ENCODE assay signal across 1 cellular context in the genomic region with DNA sequence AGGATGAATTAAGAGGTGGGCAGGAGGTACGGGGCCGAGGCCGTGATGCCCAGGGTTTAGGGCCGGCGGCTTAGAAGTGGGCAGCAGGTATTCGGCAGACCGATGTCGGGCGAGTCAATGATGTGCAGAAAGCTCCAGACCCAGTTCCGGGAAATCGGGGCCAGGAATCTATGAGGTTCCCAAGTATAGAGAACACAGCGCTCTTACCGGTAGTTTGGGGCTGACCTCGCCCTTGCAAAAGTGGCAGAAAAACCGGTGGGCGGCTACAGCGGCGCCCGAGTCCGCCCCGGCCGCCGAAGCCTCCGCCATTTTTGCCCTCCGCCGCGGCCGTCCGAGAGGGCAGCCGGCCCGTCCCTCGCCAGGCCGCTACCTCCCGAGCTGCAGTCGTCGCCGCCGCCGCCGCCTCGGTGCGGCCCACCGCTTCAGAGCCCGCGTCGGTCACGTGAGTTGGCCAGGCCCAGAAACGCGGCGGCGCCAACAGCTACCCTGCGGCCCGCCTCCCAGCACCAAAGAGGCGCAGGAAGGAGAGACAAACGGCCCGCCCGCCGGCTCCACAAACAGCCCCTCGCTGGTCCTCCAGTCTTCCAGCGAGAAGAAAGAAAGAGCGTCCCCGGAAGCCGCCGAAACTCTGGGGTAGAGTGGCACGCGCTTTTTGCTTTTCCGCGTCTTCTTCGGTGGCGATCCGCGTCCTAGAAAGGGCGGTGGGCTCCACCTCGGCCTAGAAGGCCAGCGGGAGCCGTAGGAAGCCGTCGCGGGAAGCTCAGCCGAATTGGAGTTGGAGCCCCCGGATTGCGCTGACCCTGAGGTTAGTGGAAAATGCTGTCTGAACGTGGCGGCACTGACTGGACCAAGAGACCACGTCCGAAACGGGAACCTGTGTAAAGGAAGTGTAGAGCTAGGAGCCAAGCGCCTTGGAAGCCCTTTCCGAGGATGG.
A peak's percentile ranks its signal among the peaks of the same experiment; 100 is the strongest.
TF ChIP-seq lines count a peak whose summit lies in the region.

A gene with protein sequence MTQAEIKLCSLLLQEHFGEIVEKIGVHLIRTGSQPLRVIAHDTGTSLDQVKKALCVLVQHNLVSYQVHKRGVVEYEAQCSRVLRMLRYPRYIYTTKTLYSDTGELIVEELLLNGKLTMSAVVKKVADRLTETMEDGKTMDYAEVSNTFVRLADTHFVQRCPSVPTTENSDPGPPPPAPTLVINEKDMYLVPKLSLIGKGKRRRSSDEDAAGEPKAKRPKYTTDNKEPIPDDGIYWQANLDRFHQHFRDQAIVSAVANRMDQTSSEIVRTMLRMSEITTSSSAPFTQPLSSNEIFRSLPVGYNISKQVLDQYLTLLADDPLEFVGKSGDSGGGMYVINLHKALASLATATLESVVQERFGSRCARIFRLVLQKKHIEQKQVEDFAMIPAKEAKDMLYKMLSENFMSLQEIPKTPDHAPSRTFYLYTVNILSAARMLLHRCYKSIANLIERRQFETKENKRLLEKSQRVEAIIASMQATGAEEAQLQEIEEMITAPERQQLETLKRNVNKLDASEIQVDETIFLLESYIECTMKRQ (plus strand): TSS at position 636 of the 934 bp plus-strand sequence. CDS start 1,577 bp downstream, outside the sequence.
A gene (minus strand): TSS at position 531 of the 934 bp plus-strand sequence. CDS start 222 bp downstream, at position 309.

TF ChIP-seq in HepG2, 621 proteins besides CTCF, POLR2A, EP300 and RAD21 (continued from another document and continues in another):
- TF ChIP-seq, protein P1, sequence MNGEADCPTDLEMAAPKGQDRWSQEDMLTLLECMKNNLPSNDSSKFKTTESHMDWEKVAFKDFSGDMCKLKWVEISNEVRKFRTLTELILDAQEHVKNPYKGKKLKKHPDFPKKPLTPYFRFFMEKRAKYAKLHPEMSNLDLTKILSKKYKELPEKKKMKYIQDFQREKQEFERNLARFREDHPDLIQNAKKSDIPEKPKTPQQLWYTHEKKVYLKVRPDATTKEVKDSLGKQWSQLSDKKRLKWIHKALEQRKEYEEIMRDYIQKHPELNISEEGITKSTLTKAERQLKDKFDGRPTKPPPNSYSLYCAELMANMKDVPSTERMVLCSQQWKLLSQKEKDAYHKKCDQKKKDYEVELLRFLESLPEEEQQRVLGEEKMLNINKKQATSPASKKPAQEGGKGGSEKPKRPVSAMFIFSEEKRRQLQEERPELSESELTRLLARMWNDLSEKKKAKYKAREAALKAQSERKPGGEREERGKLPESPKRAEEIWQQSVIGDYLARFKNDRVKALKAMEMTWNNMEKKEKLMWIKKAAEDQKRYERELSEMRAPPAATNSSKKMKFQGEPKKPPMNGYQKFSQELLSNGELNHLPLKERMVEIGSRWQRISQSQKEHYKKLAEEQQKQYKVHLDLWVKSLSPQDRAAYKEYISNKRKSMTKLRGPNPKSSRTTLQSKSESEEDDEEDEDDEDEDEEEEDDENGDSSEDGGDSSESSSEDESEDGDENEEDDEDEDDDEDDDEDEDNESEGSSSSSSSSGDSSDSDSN (CRISPR knock-in tag; IDR thresholded peaks at IDR 0.05): peak; percentile 97
- TF ChIP-seq STAG1 (CRISPR knock-in tag; IDR thresholded peaks at IDR 0.05): no peak; the same call in 1 of the 2 replicates
- TF ChIP-seq SMAD1 (CRISPR knock-in tag; IDR thresholded peaks at IDR 0.05; ENCODE audit: borderline replicate concordance, low read depth): no peak
- no peak for TF ChIP-seq SALL2 (CRISPR knock-in tag; IDR thresholded peaks at IDR 0.05)
- no peak; the same call in 1 of the 2 replicates for TF ChIP-seq CBX5 (CRISPR knock-in tag; IDR thresholded peaks at IDR 0.05; ENCODE audit: borderline replicate concordance)
- TF ChIP-seq, protein P2, sequence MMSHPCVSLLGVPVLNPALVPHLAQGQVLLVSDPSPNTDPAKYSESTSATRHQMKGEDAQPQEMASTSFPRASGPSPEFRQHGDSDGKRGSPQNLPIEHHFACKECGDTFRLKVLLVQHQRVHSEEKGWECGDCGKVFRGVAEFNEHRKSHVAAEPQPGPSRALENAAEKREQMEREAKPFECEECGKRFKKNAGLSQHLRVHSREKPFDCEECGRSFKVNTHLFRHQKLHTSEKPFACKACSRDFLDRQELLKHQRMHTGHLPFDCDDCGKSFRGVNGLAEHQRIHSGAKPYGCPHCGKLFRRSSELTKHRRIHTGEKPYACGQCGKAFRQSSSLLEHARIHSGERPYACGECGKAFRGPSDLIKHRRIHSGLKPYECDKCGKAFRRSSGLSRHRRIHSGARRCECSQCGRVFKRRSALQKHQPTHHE (CRISPR knock-in tag; IDR thresholded peaks at IDR 0.05; ENCODE audit: borderline replicate concordance): no peak; the same call in 1 of the 2 replicates
- TF ChIP-seq ZBTB3 (CRISPR knock-in tag; IDR thresholded peaks at IDR 0.05; ENCODE audit: borderline replicate concordance, low read depth): no peak
- peak; percentile 72 for TF ChIP-seq ZNF205 (CRISPR knock-in tag; IDR thresholded peaks at IDR 0.05)
- peak; percentile 91 for TF ChIP-seq ZNF564 (CRISPR knock-in tag; IDR thresholded peaks at IDR 0.05)
- TF ChIP-seq KDM1A (CRISPR knock-in tag; IDR thresholded peaks at IDR 0.05): no peak
- TF ChIP-seq ZNF333 (CRISPR knock-in tag; IDR thresholded peaks at IDR 0.05; ENCODE audit: borderline replicate concordance): no peak
- peak; percentile 72; the same call in 1 of the 2 replicates for TF ChIP-seq ELF3 (CRISPR knock-in tag; IDR thresholded peaks at IDR 0.05)
- no peak for TF ChIP-seq NFATC3 (CRISPR knock-in tag; IDR thresholded peaks at IDR 0.05)
- TF ChIP-seq PAX8 (CRISPR knock-in tag; IDR thresholded peaks at IDR 0.05; ENCODE audit: borderline replicate concordance): no peak
- 0 out of 2 replicates have a peak, but pooled peaks have one; percentile 59 for TF ChIP-seq ZNF234 (CRISPR knock-in tag; conservative IDR thresholded peaks at IDR 0.05)
- TF ChIP-seq KMT2B (CRISPR knock-in tag; IDR thresholded peaks at IDR 0.05): peak; percentile 95; the same call in 1 of the 2 replicates
- TF ChIP-seq MBNL3 (CRISPR knock-in tag; conservative IDR thresholded peaks at IDR 0.05): no peak
- TF ChIP-seq ZSCAN31 (CRISPR knock-in tag; IDR thresholded peaks at IDR 0.05; ENCODE audit: low read depth): peak; percentile 85
- TF ChIP-seq, protein P3, sequence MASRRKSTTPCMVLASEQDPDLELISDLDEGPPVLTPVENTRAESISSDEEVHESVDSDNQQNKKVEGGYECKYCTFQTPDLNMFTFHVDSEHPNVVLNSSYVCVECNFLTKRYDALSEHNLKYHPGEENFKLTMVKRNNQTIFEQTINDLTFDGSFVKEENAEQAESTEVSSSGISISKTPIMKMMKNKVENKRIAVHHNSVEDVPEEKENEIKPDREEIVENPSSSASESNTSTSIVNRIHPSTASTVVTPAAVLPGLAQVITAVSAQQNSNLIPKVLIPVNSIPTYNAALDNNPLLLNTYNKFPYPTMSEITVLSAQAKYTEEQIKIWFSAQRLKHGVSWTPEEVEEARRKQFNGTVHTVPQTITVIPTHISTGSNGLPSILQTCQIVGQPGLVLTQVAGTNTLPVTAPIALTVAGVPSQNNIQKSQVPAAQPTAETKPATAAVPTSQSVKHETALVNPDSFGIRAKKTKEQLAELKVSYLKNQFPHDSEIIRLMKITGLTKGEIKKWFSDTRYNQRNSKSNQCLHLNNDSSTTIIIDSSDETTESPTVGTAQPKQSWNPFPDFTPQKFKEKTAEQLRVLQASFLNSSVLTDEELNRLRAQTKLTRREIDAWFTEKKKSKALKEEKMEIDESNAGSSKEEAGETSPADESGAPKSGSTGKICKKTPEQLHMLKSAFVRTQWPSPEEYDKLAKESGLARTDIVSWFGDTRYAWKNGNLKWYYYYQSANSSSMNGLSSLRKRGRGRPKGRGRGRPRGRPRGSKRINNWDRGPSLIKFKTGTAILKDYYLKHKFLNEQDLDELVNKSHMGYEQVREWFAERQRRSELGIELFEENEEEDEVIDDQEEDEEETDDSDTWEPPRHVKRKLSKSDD (CRISPR knock-in tag; IDR thresholded peaks at IDR 0.05; ENCODE audit: low read depth): peak; percentile 69
- no peak for TF ChIP-seq HOXA7 (CRISPR knock-in tag; IDR thresholded peaks at IDR 0.05)
- TF ChIP-seq ZNF251 (CRISPR knock-in tag; IDR thresholded peaks at IDR 0.05): no peak
- TF ChIP-seq ZNF766 (CRISPR knock-in tag; IDR thresholded peaks at IDR 0.05; ENCODE audit: borderline replicate concordance): no peak
- TF ChIP-seq, protein P4, sequence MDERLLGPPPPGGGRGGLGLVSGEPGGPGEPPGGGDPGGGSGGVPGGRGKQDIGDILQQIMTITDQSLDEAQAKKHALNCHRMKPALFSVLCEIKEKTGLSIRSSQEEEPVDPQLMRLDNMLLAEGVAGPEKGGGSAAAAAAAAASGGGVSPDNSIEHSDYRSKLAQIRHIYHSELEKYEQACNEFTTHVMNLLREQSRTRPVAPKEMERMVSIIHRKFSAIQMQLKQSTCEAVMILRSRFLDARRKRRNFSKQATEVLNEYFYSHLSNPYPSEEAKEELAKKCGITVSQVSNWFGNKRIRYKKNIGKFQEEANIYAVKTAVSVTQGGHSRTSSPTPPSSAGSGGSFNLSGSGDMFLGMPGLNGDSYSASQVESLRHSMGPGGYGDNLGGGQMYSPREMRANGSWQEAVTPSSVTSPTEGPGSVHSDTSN (CRISPR knock-in tag; IDR thresholded peaks at IDR 0.05): no peak
- TF ChIP-seq, protein P5, sequence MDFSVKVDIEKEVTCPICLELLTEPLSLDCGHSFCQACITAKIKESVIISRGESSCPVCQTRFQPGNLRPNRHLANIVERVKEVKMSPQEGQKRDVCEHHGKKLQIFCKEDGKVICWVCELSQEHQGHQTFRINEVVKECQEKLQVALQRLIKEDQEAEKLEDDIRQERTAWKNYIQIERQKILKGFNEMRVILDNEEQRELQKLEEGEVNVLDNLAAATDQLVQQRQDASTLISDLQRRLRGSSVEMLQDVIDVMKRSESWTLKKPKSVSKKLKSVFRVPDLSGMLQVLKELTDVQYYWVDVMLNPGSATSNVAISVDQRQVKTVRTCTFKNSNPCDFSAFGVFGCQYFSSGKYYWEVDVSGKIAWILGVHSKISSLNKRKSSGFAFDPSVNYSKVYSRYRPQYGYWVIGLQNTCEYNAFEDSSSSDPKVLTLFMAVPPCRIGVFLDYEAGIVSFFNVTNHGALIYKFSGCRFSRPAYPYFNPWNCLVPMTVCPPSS (IDR thresholded peaks at IDR 0.05): no peak
- TF ChIP-seq, protein P6, sequence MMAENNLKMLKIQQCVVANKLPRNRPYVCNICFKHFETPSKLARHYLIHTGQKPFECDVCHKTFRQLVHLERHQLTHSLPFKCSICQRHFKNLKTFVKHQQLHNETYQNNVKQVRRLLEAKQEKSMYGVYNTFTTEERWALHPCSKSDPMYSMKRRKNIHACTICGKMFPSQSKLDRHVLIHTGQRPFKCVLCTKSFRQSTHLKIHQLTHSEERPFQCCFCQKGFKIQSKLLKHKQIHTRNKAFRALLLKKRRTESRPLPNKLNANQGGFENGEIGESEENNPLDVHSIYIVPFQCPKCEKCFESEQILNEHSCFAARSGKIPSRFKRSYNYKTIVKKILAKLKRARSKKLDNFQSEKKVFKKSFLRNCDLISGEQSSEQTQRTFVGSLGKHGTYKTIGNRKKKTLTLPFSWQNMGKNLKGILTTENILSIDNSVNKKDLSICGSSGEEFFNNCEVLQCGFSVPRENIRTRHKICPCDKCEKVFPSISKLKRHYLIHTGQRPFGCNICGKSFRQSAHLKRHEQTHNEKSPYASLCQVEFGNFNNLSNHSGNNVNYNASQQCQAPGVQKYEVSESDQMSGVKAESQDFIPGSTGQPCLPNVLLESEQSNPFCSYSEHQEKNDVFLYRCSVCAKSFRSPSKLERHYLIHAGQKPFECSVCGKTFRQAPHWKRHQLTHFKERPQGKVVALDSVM (CRISPR knock-in tag; IDR thresholded peaks at IDR 0.05): no peak; the same call in none of the 2 replicates
- TF ChIP-seq ZKSCAN8 (CRISPR knock-in tag; IDR thresholded peaks at IDR 0.05; ENCODE audit: borderline replicate concordance): 0 out of 2 replicates have a peak, but pooled peaks have one; percentile 59
- 0 out of 2 replicates have a peak, but pooled peaks have one; percentile 45 for TF ChIP-seq ZSCAN12 (CRISPR knock-in tag; IDR thresholded peaks at IDR 0.05)
- TF ChIP-seq, protein P7, sequence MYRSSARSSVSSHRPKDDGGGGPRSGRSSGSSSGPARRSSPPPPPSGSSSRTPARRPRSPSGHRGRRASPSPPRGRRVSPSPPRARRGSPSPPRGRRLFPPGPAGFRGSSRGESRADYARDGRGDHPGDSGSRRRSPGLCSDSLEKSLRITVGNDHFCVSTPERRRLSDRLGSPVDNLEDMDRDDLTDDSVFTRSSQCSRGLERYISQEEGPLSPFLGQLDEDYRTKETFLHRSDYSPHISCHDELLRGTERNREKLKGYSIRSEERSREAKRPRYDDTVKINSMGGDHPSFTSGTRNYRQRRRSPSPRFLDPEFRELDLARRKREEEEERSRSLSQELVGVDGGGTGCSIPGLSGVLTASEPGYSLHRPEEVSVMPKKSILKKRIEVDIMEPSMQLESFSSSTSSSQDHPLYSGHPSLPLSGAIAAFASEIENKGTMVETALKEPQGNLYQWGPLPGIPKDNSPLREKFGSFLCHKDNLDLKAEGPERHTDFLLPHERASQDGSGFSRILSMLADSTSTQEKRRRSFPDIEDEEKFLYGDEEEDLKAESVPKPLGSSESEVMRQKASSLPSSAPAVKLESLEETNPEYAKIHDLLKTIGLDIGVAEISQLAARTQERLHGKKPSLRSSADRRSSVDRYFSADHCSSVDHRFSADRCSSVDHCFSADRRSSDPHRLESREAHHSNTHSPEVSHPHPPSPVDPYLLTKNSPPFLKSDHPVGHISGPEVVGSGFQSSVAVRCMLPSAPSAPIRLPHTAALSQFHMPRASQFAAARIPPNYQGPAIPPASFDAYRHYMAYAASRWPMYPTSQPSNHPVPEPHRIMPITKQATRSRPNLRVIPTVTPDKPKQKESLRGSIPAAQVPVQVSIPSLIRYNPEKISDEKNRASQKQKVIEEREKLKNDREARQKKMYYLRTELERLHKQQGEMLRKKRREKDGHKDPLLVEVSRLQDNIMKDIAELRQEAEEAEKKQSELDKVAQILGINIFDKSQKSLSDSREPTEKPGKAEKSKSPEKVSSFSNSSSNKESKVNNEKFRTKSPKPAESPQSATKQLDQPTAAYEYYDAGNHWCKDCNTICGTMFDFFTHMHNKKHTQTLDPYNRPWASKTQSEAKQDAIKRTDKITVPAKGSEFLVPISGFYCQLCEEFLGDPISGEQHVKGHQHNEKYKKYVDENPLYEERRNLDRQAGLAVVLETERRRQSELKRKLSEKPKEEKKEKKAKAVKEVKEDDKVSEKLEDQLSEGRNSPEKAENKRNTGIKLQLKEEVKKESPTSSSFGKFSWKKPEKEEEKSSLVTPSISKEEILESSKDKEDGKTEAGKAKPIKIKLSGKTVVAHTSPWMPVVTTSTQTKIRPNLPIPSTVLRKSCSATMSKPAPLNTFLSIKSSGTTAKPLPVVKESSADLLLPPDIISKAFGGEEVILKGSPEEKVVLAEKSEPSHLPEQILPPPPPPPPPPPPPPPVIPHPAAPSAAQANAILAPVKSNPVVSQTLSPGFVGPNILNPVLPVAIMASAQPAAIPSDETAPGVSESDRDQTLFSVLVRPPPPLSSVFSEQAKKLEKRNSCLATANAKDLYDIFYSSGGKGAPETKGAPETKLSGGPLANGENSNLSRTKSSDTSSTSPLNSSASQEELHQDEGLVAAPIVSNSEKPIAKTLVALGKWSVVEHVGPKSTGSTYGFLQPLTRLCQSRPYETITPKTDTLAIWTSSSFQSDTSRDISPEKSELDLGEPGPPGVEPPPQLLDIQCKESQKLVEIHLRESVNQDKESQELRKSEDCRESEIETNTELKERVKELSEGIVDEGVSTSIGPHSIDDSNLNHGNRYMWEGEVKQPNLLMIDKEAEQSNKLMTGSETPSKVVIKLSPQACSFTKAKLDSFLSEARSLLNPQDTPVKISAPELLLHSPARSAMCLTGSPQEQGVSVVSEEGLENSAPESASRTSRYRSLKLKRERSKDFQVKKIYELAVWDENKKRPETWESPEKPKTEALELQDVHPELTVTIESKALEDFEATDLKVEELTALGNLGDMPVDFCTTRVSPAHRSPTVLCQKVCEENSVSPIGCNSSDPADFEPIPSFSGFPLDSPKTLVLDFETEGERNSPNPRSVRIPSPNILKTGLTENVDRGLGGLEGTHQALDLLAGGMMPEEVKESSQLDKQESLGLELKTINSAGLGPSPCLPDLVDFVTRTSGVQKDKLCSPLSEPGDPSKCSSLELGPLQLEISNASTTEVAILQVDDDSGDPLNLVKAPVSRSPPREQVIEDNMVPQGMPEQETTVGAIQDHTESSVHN (CRISPR knock-in tag; IDR thresholded peaks at IDR 0.05): no peak
